Comparison of ENCODE assay signal across 11 cellular contexts in genomic region chr16:19094542-19095365, GRCh38. TPM values are rescaled to one million over a fixed set of nuclear protein-coding genes. Genes with fewer than 3 reads are reported as not detected.
DNase-seq lines count a peak whose midpoint lies in the region; ATAC-seq and TF ChIP-seq lines count a peak whose summit lies in the region.
"Had no signal": no experiment of that assay in that cellular context is flagged by ENCODE, and none has a peak within 500 bp of the region (broad histone marks: within the 10 kb centered on the region; RNA-seq: fewer than 3 reads in every experiment).

No MANE protein-coding gene starts in this region.

- H3K27me3 Mint-ChIP-seq in activated naive CD8-positive, alpha-beta T cell treated with anti-CD3 and anti-CD28 coated beads, Interleukin-2, amount 50 U/mL, for 24 hours: peaks cover 7% of the 10 kb centered on the region
- H3K27me3 Mint-ChIP-seq in activated naive CD8-positive, alpha-beta T cell treated with anti-CD3 and anti-CD28 coated beads for 36 hours: peaks cover 8% of the 10 kb centered on the region

- peaks cover 4% of the 10 kb centered on the region for H3K4me1 ChIP-seq in upper lobe of right lung

- peaks cover 3% of the 10 kb centered on the region for H3K36me3 Mint-ChIP-seq in activated naive CD8-positive, alpha-beta T cell treated with anti-CD3 and anti-CD28 coated beads, Interleukin-2, amount 50 U/mL, for 24 hours (ENCODE audit: low read depth)
- H3K36me3 Mint-ChIP-seq in activated naive CD8-positive, alpha-beta T cell treated with anti-CD3 and anti-CD28 coated beads for 36 hours: no peaks in the 10 kb centered on the region
- H3K36me3 Mint-ChIP-seq: mesothelial cell of epicardium had no signal

- no peak overlapping the region for H3K4me3 Mint-ChIP-seq in activated naive CD8-positive, alpha-beta T cell treated with anti-CD3 and anti-CD28 coated beads, Interleukin-2, amount 50 U/mL, for 24 hours
- no peak overlapping the region for H3K4me3 Mint-ChIP-seq in activated naive CD8-positive, alpha-beta T cell treated with anti-CD3 and anti-CD28 coated beads for 36 hours
- H3K4me3 Mint-ChIP-seq: CD4-positive, alpha-beta T cell; mesothelial cell of epicardium had no signal

- H3K27ac ChIP-seq in coronary artery: no peak overlapping the region
- H3K27ac ChIP-seq in upper lobe of right lung: no peak overlapping the region

- H3K27ac Mint-ChIP-seq in activated naive CD8-positive, alpha-beta T cell treated with anti-CD3 and anti-CD28 coated beads, Interleukin-2, amount 50 U/mL, for 24 hours: peak overlapping the region; percentile 41
- H3K27ac Mint-ChIP-seq in activated naive CD8-positive, alpha-beta T cell treated with anti-CD3 and anti-CD28 coated beads for 36 hours: no peak overlapping the region
- H3K27ac Mint-ChIP-seq: CD4-positive, alpha-beta T cell; mesothelial cell of epicardium had no signal

- H3K4me1 Mint-ChIP-seq in activated naive CD8-positive, alpha-beta T cell treated with anti-CD3 and anti-CD28 coated beads, Interleukin-2, amount 50 U/mL, for 24 hours: peaks cover 16% of the 10 kb centered on the region
- peaks cover 5% of the 10 kb centered on the region for H3K4me1 Mint-ChIP-seq in activated naive CD8-positive, alpha-beta T cell treated with anti-CD3 and anti-CD28 coated beads for 36 hours
- H3K4me1 Mint-ChIP-seq: mesothelial cell of epicardium had no signal

- H3K27me3 ChIP-seq in upper lobe of right lung: no peaks in the 10 kb centered on the region

- peak; percentile 40 for ATAC-seq in activated naive CD8-positive, alpha-beta T cell treated with anti-CD3 and anti-CD28 coated beads, Interleukin-2, amount 50 U/mL, for 24 hours
- ATAC-seq in upper lobe of right lung: peak; percentile 74
- no peak for ATAC-seq in HG03175 (IDR thresholded peaks at IDR 0.05; ENCODE audit: unreplicated experiment)
- no peak for ATAC-seq in GM19395 (IDR thresholded peaks at IDR 0.05; ENCODE audit: unreplicated experiment)

- no peak overlapping the region for H3K4me3 ChIP-seq in coronary artery
- no peak overlapping the region for H3K4me3 ChIP-seq in upper lobe of right lung

- intact Hi-C loops in upper lobe of right lung (cut with DNase I): no loop called here

- no peaks in the 10 kb centered on the region for H3K36me3 ChIP-seq in upper lobe of right lung

- H3K9me3 Mint-ChIP-seq in activated naive CD8-positive, alpha-beta T cell treated with anti-CD3 and anti-CD28 coated beads, Interleukin-2, amount 50 U/mL, for 24 hours: peaks cover 23% of the 10 kb centered on the region
- H3K9me3 Mint-ChIP-seq in activated naive CD8-positive, alpha-beta T cell treated with anti-CD3 and anti-CD28 coated beads for 36 hours: peaks cover 11% of the 10 kb centered on the region
- H3K9me3 Mint-ChIP-seq: CD4-positive, alpha-beta T cell had no signal

- TF ChIP-seq CTCF in coronary artery (IDR thresholded peaks at IDR 0.05): no peak
- TF ChIP-seq CTCF in upper lobe of right lung (IDR thresholded peaks at IDR 0.05): no peak

- H3K9me3 ChIP-seq in upper lobe of right lung: no peaks in the 10 kb centered on the region

- no peak for DNase-seq in activated naive CD8-positive, alpha-beta T cell treated with anti-CD3 and anti-CD28 coated beads, Interleukin-2, amount 50 U/mL, for 24 hours
- DNase-seq in activated naive CD8-positive, alpha-beta T cell treated with anti-CD3 and anti-CD28 coated beads for 36 hours: no peak
- DNase-seq in NOMO-1 (lab: John Stamatoyannopoulos, UW; ENCODE audit: unreplicated experiment in 2 of 2) (peak; percentile 63 to 94), coronary artery (ENCODE audit: low spot score) (peak; percentile 12), upper lobe of right lung (no peak), DMS79 (lab: John Stamatoyannopoulos, UW) (no peak)
- DNase-seq: activated CD4-positive, alpha-beta T cell treated with anti-CD3 and anti-CD28 coated beads, Interleukin-2, amount 50 U/mL, for 48 hours; CD4-positive, alpha-beta T cell had no signal

RNA-seq across cellular contexts. Expression of gene ITPRIPL2, which starts 19.0 kb away (rescaled TPM):
- under 1 TPM; 0.35 to 0.38 TPM for total RNA-seq in activated naive CD8-positive, alpha-beta T cell treated with anti-CD3 and anti-CD28 coated beads for 36 hours
- total RNA-seq in upper lobe of right lung: 68.9 TPM

RNA-seq across cellular contexts. Expression of gene COQ7, which starts 27.3 kb away (rescaled TPM):
- 10 to 100 TPM; 19.8 to 22.5 TPM for total RNA-seq in activated naive CD8-positive, alpha-beta T cell treated with anti-CD3 and anti-CD28 coated beads for 36 hours
- 15.4 TPM for total RNA-seq in upper lobe of right lung

Comparison
In these comparisons a context has a peak if more than half of its experiments do, and no peak if none do; other contexts are left out.
1. ATAC-seq: peak in activated naive CD8-positive, alpha-beta T cell treated with anti-CD3 and anti-CD28 coated beads, Interleukin-2, amount 50 U/mL, for 24 hours (single experiment) and upper lobe of right lung (single experiment); none in HG03175 (single experiment) and GM19395 (single experiment).
2. DNase-seq: peak in NOMO-1 (2 of 2) and coronary artery (single experiment); none in activated naive CD8-positive, alpha-beta T cell treated with anti-CD3 and anti-CD28 coated beads, Interleukin-2, amount 50 U/mL, for 24 hours (single experiment), activated naive CD8-positive, alpha-beta T cell treated with anti-CD3 and anti-CD28 coated beads for 36 hours (single experiment), upper lobe of right lung (single experiment) and DMS79 (single experiment).
3. RNA of gene ITPRIPL2, which starts 19.0 kb away (total RNA-seq): 68.9 TPM in upper lobe of right lung (single experiment); 0.35 to 0.38 TPM in activated naive CD8-positive, alpha-beta T cell treated with anti-CD3 and anti-CD28 coated beads for 36 hours; every median in the first group is over 10 times any median in the second.